Comparison of ENCODE assay signal across 18 cellular contexts in genomic region chr16:85988306-85988705, GRCh38.
DNase-seq lines count a peak whose midpoint lies in the region; ATAC-seq and TF ChIP-seq lines count a peak whose summit lies in the region.
"Had no signal": no experiment of that assay in that cellular context is flagged by ENCODE, and none has a peak within 500 bp of the region (broad histone marks: within the 10 kb centered on the region; RNA-seq: fewer than 3 reads in every experiment).

No MANE protein-coding gene starts in this region.

- no peak for TF ChIP-seq CTCF in activated CD8-positive, alpha-beta T cell treated with anti-CD3 and anti-CD28 coated beads for 36 hours (IDR thresholded peaks at IDR 0.05)
- no peak for TF ChIP-seq CTCF in right lobe of liver (IDR thresholded peaks at IDR 0.05)

- no peaks in the 10 kb centered on the region for H3K36me3 Mint-ChIP-seq in activated CD8-positive, alpha-beta memory T cell treated with anti-CD3 and anti-CD28 coated beads, Interleukin-2, amount 10 ng/mL, durations not matched to agents 7 days and 5 days
- H3K36me3 Mint-ChIP-seq in activated CD8-positive, alpha-beta T cell treated with anti-CD3 and anti-CD28 coated beads for 36 hours (ENCODE audit: low read depth): peaks cover 5% of the 10 kb centered on the region
- H3K36me3 Mint-ChIP-seq: CD4-positive, CD25-positive, alpha-beta regulatory T cell had no signal

- intact Hi-C loops in activated CD8-positive, alpha-beta T cell treated with anti-CD3 and anti-CD28 coated beads for 36 hours (cut with micrococcal nuclease): loop anchor here (1.0 to 5.0 kb wide), 3 partner anchors 51 to 167 kb away; no protein-coding TSS in a partner anchor
- intact Hi-C loops in posterior vena cava (cut with DNase I) (loop anchor here (1.0 to 10.0 kb wide), 2 partner anchors 159 to 164 kb away; no protein-coding TSS in a partner anchor), right lobe of liver (cut with DNase I) (loop anchor here (5.0 kb wide), 1 partner anchor 166 kb away; no protein-coding TSS in a partner anchor)

- H3K27me3 ChIP-seq in right lobe of liver: no peaks in the 10 kb centered on the region

- no peak overlapping the region for H3K4me3 ChIP-seq in right lobe of liver

- 73% methylated on average over 5 of the region's 5 CpGs for WGBS in right lobe of liver (ENCODE audit: insufficient coverage, low coverage, low lambda C conversion rate, missing lambda C conversion rate)

- H3K4me1 ChIP-seq in right lobe of liver: peaks cover 0 to 11% (median 3%) of the 10 kb centered on the region in 4 donors

- H3K27ac ChIP-seq in right lobe of liver: no peak overlapping the region
- H3K27ac ChIP-seq: VCaP had no signal

- POLR2A ChIA-PET in activated CD8-positive, alpha-beta T cell treated with anti-CD3 and anti-CD28 coated beads for 36 hours (lab: Charles Lee): interaction anchor here (1.0 to 2.5 kb wide), 12 partner anchors 11 to 167 kb away, joined by 3 to 16 read pairs (median 4); partner anchors contain the start of gene IRF8

- no peaks in the 10 kb centered on the region for H3K9me3 ChIP-seq in right lobe of liver

- H3K36me3 ChIP-seq in right lobe of liver: no peaks in the 10 kb centered on the region

- peak overlapping the region; percentile 37 for H3K27ac Mint-ChIP-seq in activated CD8-positive, alpha-beta memory T cell treated with anti-CD3 and anti-CD28 coated beads, Interleukin-2, amount 10 ng/mL, durations not matched to agents 7 days and 5 days
- peak overlapping the region; percentile 91 for H3K27ac Mint-ChIP-seq in activated CD8-positive, alpha-beta T cell treated with anti-CD3 and anti-CD28 coated beads for 36 hours

- ATAC-seq in activated CD8-positive, alpha-beta memory T cell treated with anti-CD3 and anti-CD28 coated beads, Interleukin-2, amount 10 ng/mL, durations not matched to agents 7 days and 5 days: no peak
- ATAC-seq in GM19035 (IDR thresholded peaks at IDR 0.05; ENCODE audit: unreplicated experiment): peak; percentile 5
- ATAC-seq in activated CD8-positive, alpha-beta T cell treated with anti-CD3 and anti-CD28 coated beads for 36 hours: peak; percentile 10
- ATAC-seq in right lobe of liver: no peak

- no peak for DNase-seq in activated CD8-positive, alpha-beta memory T cell treated with anti-CD3 and anti-CD28 coated beads, Interleukin-2, amount 10 ng/mL, durations not matched to agents 7 days and 5 days
- DNase-seq in activated CD8-positive, alpha-beta memory T cell treated with anti-CD3 and anti-CD28 coated beads, Interleukin-2, amount 50 U/mL, for 48 hours: no peak
- no peak for DNase-seq in activated CD8-positive, alpha-beta T cell treated with anti-CD3 and anti-CD28 coated beads for 36 hours
- DNase-seq in posterior vena cava (ENCODE audit: low spot score) (peak; percentile 12), right lobe of liver (no peak), T1000 (lab: John Stamatoyannopoulos, UW) (no peak), midbrain (lab: John Stamatoyannopoulos, UW) (no peak)
- DNase-seq: amniotic stem cell; central memory CD4-positive, alpha-beta T cell; DMS79 treated with DMSO at 0.1 percent for 48 hours; mesendoderm; NCI-H1436 treated with DMSO at 0.1 percent for 48 hours; NCI-H226; SW 1271 had no signal

- H3K27me3 Mint-ChIP-seq in activated CD8-positive, alpha-beta memory T cell treated with anti-CD3 and anti-CD28 coated beads, Interleukin-2, amount 10 ng/mL, durations not matched to agents 7 days and 5 days: peaks cover 25% of the 10 kb centered on the region
- H3K27me3 Mint-ChIP-seq in activated CD8-positive, alpha-beta T cell treated with anti-CD3 and anti-CD28 coated beads for 36 hours: peaks cover under 1% of the 10 kb centered on the region

- peaks cover 42% of the 10 kb centered on the region for H3K4me1 Mint-ChIP-seq in activated CD8-positive, alpha-beta memory T cell treated with anti-CD3 and anti-CD28 coated beads, Interleukin-2, amount 10 ng/mL, durations not matched to agents 7 days and 5 days
- H3K4me1 Mint-ChIP-seq in activated CD8-positive, alpha-beta T cell treated with anti-CD3 and anti-CD28 coated beads for 36 hours (ENCODE audit: low read depth): peaks cover 84% of the 10 kb centered on the region
- H3K4me1 Mint-ChIP-seq: neural crest cell had no signal

- H3K9me3 Mint-ChIP-seq in activated CD8-positive, alpha-beta memory T cell treated with anti-CD3 and anti-CD28 coated beads, Interleukin-2, amount 10 ng/mL, durations not matched to agents 7 days and 5 days (ENCODE audit: low read depth): no peaks in the 10 kb centered on the region
- H3K9me3 Mint-ChIP-seq in activated CD8-positive, alpha-beta T cell treated with anti-CD3 and anti-CD28 coated beads for 36 hours: peaks cover 4% of the 10 kb centered on the region
- H3K9me3 Mint-ChIP-seq: CD4-positive, CD25-positive, alpha-beta regulatory T cell; neural crest cell had no signal

- peak overlapping the region; percentile 20 for H3K4me3 Mint-ChIP-seq in activated CD8-positive, alpha-beta memory T cell treated with anti-CD3 and anti-CD28 coated beads, Interleukin-2, amount 10 ng/mL, durations not matched to agents 7 days and 5 days
- H3K4me3 Mint-ChIP-seq in activated CD8-positive, alpha-beta T cell treated with anti-CD3 and anti-CD28 coated beads for 36 hours: peak overlapping the region; percentile 7
- H3K4me3 Mint-ChIP-seq: neural crest cell had no signal

- TF ChIP-seq POLR2A in right lobe of liver (IDR thresholded peaks at IDR 0.05): no peak

- CTCF ChIA-PET in activated CD8-positive, alpha-beta memory T cell treated with anti-CD3 and anti-CD28 coated beads, Interleukin-2, amount 10 ng/mL, durations not matched to agents 7 days and 5 days (lab: Charles Lee): interaction anchor here (0.8 to 9.1 kb wide), 11 partner anchors 8 to 188 kb away, joined by 3 to 246 read pairs (median 8); partner anchors contain the start of gene IRF8
- CTCF ChIA-PET in activated CD8-positive, alpha-beta T cell treated with anti-CD3 and anti-CD28 coated beads for 36 hours (lab: Charles Lee): interaction anchor here (0.6 to 14.7 kb wide), 21 partner anchors 8 to 566 kb away, joined by 3 to 257 read pairs (median 5); partner anchors contain the start of gene IRF8

Comparison
In these comparisons a context has a peak if more than half of its experiments do, and no peak if none do; other contexts are left out.
1. ATAC-seq: peak in GM19035 (single experiment) and activated CD8-positive, alpha-beta T cell treated with anti-CD3 and anti-CD28 coated beads for 36 hours (single experiment); none in activated CD8-positive, alpha-beta memory T cell treated with anti-CD3 and anti-CD28 coated beads, Interleukin-2, amount 10 ng/mL, durations not matched to agents 7 days and 5 days (single experiment) and right lobe of liver (0 of 4).